In genomic region chr5:16809816-16810502, GRCh38 we compare ENCODE assay signal across 11 cellular contexts.
DNase-seq lines count a peak whose midpoint lies in the region; ATAC-seq and TF ChIP-seq lines count a peak whose summit lies in the region.
"Had no signal": no experiment of that assay in that cellular context is flagged by ENCODE, and none has a peak within 500 bp of the region (broad histone marks: within the 10 kb centered on the region; RNA-seq: fewer than 3 reads in every experiment).

No MANE protein-coding gene starts in this region.

- DNase-seq in NCI-H345 (lab: John Stamatoyannopoulos, UW) = peak; percentile 22
- DNase-seq in NCI-H345 treated with DMSO at 0.1 percent for 48 hours (lab: John Stamatoyannopoulos, UW; ENCODE audit: unreplicated experiment) = no peak
- DNase-seq in cardiac fibroblast (ENCODE audit: low read depth in 2 of 2) = peak; percentile 65 to 86
- DNase-seq in lower leg skin (ENCODE audit: low spot score in 2 of 2) = peak; percentile 70 to 92
- peak; percentile 31 to 49 for DNase-seq in tibial nerve (ENCODE audit: low spot score in 2 of 2)
- DNase-seq in mesendoderm = no peak
- no peak for DNase-seq in HK-2 (ENCODE audit: unreplicated experiment)
- no peak for DNase-seq in T-cell
- DNase-seq: ACHN, NCI-H1048, T1000 had no signal

- peak in 1 of 2 donors; percentile 46 for TF ChIP-seq EP300 in tibial nerve (IDR thresholded peaks at IDR 0.05)

- ATAC-seq in T-cell (replicated peaks in 1 of 4) = no peak

- no peak overlapping the region for H4K8ac ChIP-seq in mesendoderm (ENCODE audit: low read depth, low read length)

- no peak overlapping the region for H2AK5ac ChIP-seq in mesendoderm (ENCODE audit: low read length)

- no peak for TF ChIP-seq CTCF in cardiac fibroblast (IDR thresholded peaks at IDR 0.05; ENCODE audit: low read depth, low read length)
- no peak for TF ChIP-seq CTCF in lower leg skin (IDR thresholded peaks at IDR 0.05)
- TF ChIP-seq CTCF in tibial nerve (IDR thresholded peaks at IDR 0.05) = no peak

- peaks cover 0 to 6% (median 2%) of the 10 kb centered on the region in 3 donors for H3K4me1 Mint-ChIP-seq in T-cell

- no peak overlapping the region for H2BK120ac ChIP-seq in mesendoderm (ENCODE audit: low read depth, low read length)

- H3K9me3 ChIP-seq in tibial nerve = no peaks in the 10 kb centered on the region

- no peak overlapping the region for H3K18ac ChIP-seq in mesendoderm (ENCODE audit: low read length)

- H3K4me1 ChIP-seq in tibial nerve (peaks cover 0 to 21% (median 3%) of the 10 kb centered on the region in 4 donors), mesendoderm (ENCODE audit: control insufficient read depth, low read depth, low read length) (no peaks in the 10 kb centered on the region)

- CTCF ChIA-PET in T-cell (lab: Charles Lee) = no interaction called here

- no peak overlapping the region for H3K9ac ChIP-seq in mesendoderm (ENCODE audit: low read length)

- no peak overlapping the region for H3K4me3 Mint-ChIP-seq in T-cell

- no peaks in the 10 kb centered on the region for H3K36me3 Mint-ChIP-seq in T-cell

- H3K27ac ChIP-seq in tibial nerve (peak overlapping the region in 2 of 4 donors; percentile 60 to 71), mesendoderm (ENCODE audit: low read depth, low read length) (no peak overlapping the region)

- no peak overlapping the region for H3K56ac ChIP-seq in mesendoderm (ENCODE audit: low read length)

- no peaks in the 10 kb centered on the region for H3K79me2 ChIP-seq in mesendoderm (ENCODE audit: control insufficient read depth, insufficient read depth, low read length)

- H3K4me2 ChIP-seq in mesendoderm (ENCODE audit: low read length) = no peak overlapping the region

- H3K23ac ChIP-seq in mesendoderm (ENCODE audit: low read length) = no peak overlapping the region

- POLR2A ChIA-PET in T-cell (lab: Charles Lee) = no interaction called here

- no peak overlapping the region for H3K27ac Mint-ChIP-seq in T-cell

- TF ChIP-seq POLR2A in lower leg skin (IDR thresholded peaks at IDR 0.05) = no peak
- TF ChIP-seq POLR2A in tibial nerve (IDR thresholded peaks at IDR 0.05) = no peak

- H3K27me3 ChIP-seq in tibial nerve = no peaks in the 10 kb centered on the region
- H3K27me3 ChIP-seq in mesendoderm (ENCODE audit: insufficient read depth, low read length, poor library complexity) = no peaks in the 10 kb centered on the region

- no peaks in the 10 kb centered on the region for H3K9me3 Mint-ChIP-seq in T-cell

- no peak overlapping the region for H3K4ac ChIP-seq in mesendoderm (ENCODE audit: low read depth, low read length)

- intact Hi-C loops in lower leg skin (cut with DNase I; ENCODE audit: low total_unique reads) = no loop called here

- H3K27me3 Mint-ChIP-seq in T-cell = no peaks in the 10 kb centered on the region

- H4K5ac ChIP-seq in mesendoderm (ENCODE audit: low read length) = no peak overlapping the region

- H3K4me3 ChIP-seq in cardiac fibroblast (replicated peaks in 1 of 2; ENCODE audit: low read depth in 2 of 2, low read length in 2 of 2) = no peak overlapping the region
- H3K4me3 ChIP-seq in lower leg skin (ENCODE audit: low read depth, poor library complexity, severe bottlenecking) = no peak overlapping the region
- no peak overlapping the region for H3K4me3 ChIP-seq in tibial nerve
- no peak overlapping the region for H3K4me3 ChIP-seq in mesendoderm (ENCODE audit: low read length)

- H3K36me3 ChIP-seq in tibial nerve (no peaks in the 10 kb centered on the region), mesendoderm (ENCODE audit: control insufficient read depth, insufficient read depth, low read length) (no peaks in the 10 kb centered on the region)

- H2BK15ac ChIP-seq in mesendoderm (replicated peaks; ENCODE audit: low read depth) = no peak overlapping the region

- no peak overlapping the region for H2BK5ac ChIP-seq in mesendoderm (ENCODE audit: low read length)

- peaks cover 10% of the 10 kb centered on the region for H3K79me1 ChIP-seq in mesendoderm (ENCODE audit: low read length)

- WGBS in lower leg skin, 2 donors = 41% methylated on average over 11 of the region's 11 CpGs
- WGBS in tibial nerve, 2 donors = 59 to 65% methylated on average over 11 of the region's 11 CpGs
- no CpG with 5 or more reads among the region's 11 CpGs for WGBS in mesendoderm (ENCODE audit: extremely low coverage, insufficient coverage, low lambda C conversion rate)

Comparison
In these comparisons a context has a peak if more than half of its experiments do, and no peak if none do; other contexts are left out.
1. DNase-seq: peak in NCI-H345 (single experiment), cardiac fibroblast (2 of 2), lower leg skin (2 of 2) and tibial nerve (2 of 2); none in NCI-H345 treated with DMSO at 0.1 percent for 48 hours (single experiment), mesendoderm (single experiment), HK-2 (single experiment) and T-cell (0 of 34).